ENCODE assay signal across 16 cellular contexts in genomic region chr10:9951481-9952257, GRCh38.
"Had no signal": no experiment of that assay in that cellular context is flagged by ENCODE, and none has a peak within 500 bp of the region (broad histone marks: within the 10 kb centered on the region; RNA-seq: fewer than 3 reads in every experiment).

No MANE protein-coding gene starts in this region.

- H3K36me3 ChIP-seq: colonic mucosa, gastrocnemius medialis, heart left ventricle, sigmoid colon, tibial artery had no signal

- H3K9me3 ChIP-seq: colonic mucosa, gastrocnemius medialis, heart left ventricle, sigmoid colon, tibial artery had no signal

- H3K27ac ChIP-seq: colonic mucosa, gastrocnemius medialis, heart left ventricle, sigmoid colon, tibial artery had no signal

- H3K36me3 Mint-ChIP-seq: stimulated activated naive B cell treated with anti-CD40 and anti-IgM and Interleukin-4, amounts not matched to agents 10 μg/mL and 1 μg/mL and 100 μg/mL, for 72 hours had no signal

- H3K27ac Mint-ChIP-seq: activated naive CD4-positive, alpha-beta T cell treated with anti-CD3 and anti-CD28 coated beads for 36 hours; activated T-helper 2 cell treated with anti-CD3 and anti-CD28 coated beads, Interferon-gamma antibody, Interleukin-2, Interleukin-4, amounts not matched to agents 10 μg/mL and 5 μg/mL and 100 μg/mL, durations not matched to agents 14 hours and 24 hours and 36 hours; stimulated activated naive B cell treated with anti-CD40 and anti-IgM and Interleukin-4, amounts not matched to agents 10 μg/mL and 1 μg/mL and 100 μg/mL, for 72 hours had no signal

- ATAC-seq: gastrocnemius medialis; heart left ventricle; stimulated activated naive B cell treated with anti-CD40 and anti-IgM and Interleukin-4, amounts not matched to agents 10 μg/mL and 1 μg/mL and 100 μg/mL, for 72 hours had no signal

- H3K4me3 Mint-ChIP-seq: activated naive CD4-positive, alpha-beta T cell treated with anti-CD3 and anti-CD28 coated beads for 36 hours; neural crest cell; stimulated activated naive B cell treated with anti-CD40 and anti-IgM and Interleukin-4, amounts not matched to agents 10 μg/mL and 1 μg/mL and 100 μg/mL, for 72 hours had no signal

- H3K4me1 ChIP-seq: colonic mucosa, gastrocnemius medialis, heart left ventricle, sigmoid colon, tibial artery had no signal

- H3K4me3 ChIP-seq: colonic mucosa, gastrocnemius medialis, heart left ventricle, lung, sigmoid colon, tibial artery had no signal

- DNase-seq: activated CD4-positive, alpha-beta T cell treated with anti-CD3 and anti-CD28 coated beads, Interleukin-2, amount 50 U/mL, for 4 hours; activated CD4-positive, CD25-positive, alpha-beta regulatory T cell treated with anti-CD3 and anti-CD28 coated beads, Interleukin-2, amount 50 U/mL, for 72 hours; activated naive CD4-positive, alpha-beta T cell treated with anti-CD3 and anti-CD28 coated beads for 36 hours; activated T-cell treated with anti-CD3 and anti-CD28 coated beads for 4 hours; caudate nucleus; colonic mucosa; gastrocnemius medialis; heart left ventricle; midbrain; sigmoid colon; stimulated activated CD4-positive, alpha-beta T cell treated with anti-CD3 and anti-CD28 coated beads, Interleukin-12 subunit alpha, Interleukin-12 subunit beta, amount 100 ng/mL, for 4 hours; stimulated activated naive B cell treated with anti-CD40 and anti-IgM and Interleukin-4, amounts not matched to agents 10 μg/mL and 1 μg/mL and 100 μg/mL, for 72 hours; tibial artery had no signal

- H3K9me3 Mint-ChIP-seq: activated naive CD4-positive, alpha-beta T cell treated with anti-CD3 and anti-CD28 coated beads for 36 hours; stimulated activated naive B cell treated with anti-CD40 and anti-IgM and Interleukin-4, amounts not matched to agents 10 μg/mL and 1 μg/mL and 100 μg/mL, for 72 hours had no signal

- H3K27me3 ChIP-seq: colonic mucosa, gastrocnemius medialis, sigmoid colon, tibial artery had no signal

- H3K4me1 Mint-ChIP-seq: neural crest cell; stimulated activated naive B cell treated with anti-CD40 and anti-IgM and Interleukin-4, amounts not matched to agents 10 μg/mL and 1 μg/mL and 100 μg/mL, for 72 hours had no signal

- H3K27me3 Mint-ChIP-seq: stimulated activated naive B cell treated with anti-CD40 and anti-IgM and Interleukin-4, amounts not matched to agents 10 μg/mL and 1 μg/mL and 100 μg/mL, for 72 hours had no signal
